Comparison of ENCODE assay signal across 18 cellular contexts in the genomic region with DNA sequence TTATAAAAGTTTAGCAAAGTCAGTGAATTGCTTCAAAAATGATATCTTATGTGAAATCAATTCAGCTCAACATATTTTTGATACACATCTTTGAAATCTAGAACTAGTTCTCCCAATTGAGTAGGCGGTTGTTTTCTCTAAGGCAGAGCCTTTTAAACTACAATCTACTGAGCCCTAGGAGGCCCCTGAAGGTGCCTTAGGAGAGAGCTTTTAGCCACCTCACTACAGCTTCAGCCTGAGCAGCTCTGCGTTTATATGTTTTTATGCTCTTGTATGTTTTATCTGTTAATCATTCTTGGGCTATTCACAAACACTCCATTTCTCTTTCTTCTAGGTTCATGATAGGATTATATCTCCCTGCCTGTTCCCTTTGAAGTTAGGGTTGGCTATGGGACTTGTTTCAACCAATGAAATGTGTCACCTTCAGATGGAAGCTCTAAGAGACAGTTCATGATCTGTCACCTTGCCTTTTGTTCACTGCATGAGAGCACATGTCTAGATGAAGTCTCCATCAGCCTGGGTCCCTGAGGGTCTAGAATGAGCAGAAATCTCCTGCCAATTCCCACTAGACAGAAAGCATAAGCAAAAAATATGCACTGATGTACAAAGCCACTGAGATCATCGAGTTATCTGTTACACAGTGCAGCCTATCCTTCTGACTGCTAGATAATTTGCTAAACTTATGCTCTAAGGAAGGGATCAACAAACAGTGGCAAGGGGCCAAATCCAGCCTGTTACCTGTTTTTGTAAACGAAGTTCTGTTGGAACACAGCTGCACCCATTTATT.
A peak's percentile ranks its signal among the peaks of the same experiment; 100 is the strongest.
DNase-seq lines count a peak whose midpoint lies in the region; ATAC-seq and TF ChIP-seq lines count a peak whose summit lies in the region.
"Had no signal": no experiment of that assay in that cellular context is flagged by ENCODE, and none has a peak within 500 bp of the region (broad histone marks: within the 10 kb centered on the region; RNA-seq: fewer than 3 reads in every experiment).

No MANE protein-coding gene starts in this region.

- H3K4me1 Mint-ChIP-seq in activated T-helper 2 cell treated with anti-CD3 and anti-CD28 coated beads, Interferon-gamma antibody, Interleukin-2, Interleukin-4, amounts not matched to agents 10 μg/mL and 5 μg/mL and 100 μg/mL, durations not matched to agents 14 hours and 24 hours and 36 hours (ENCODE audit: low read depth) = peaks cover 3% of the 10 kb centered on the region

- no peaks in the 10 kb centered on the region for H3K9me3 Mint-ChIP-seq in activated T-helper 2 cell treated with anti-CD3 and anti-CD28 coated beads, Interferon-gamma antibody, Interleukin-2, Interleukin-4, amounts not matched to agents 10 μg/mL and 5 μg/mL and 100 μg/mL, durations not matched to agents 14 hours and 24 hours and 36 hours

- no peaks in the 10 kb centered on the region for H3K36me3 Mint-ChIP-seq in activated T-helper 2 cell treated with anti-CD3 and anti-CD28 coated beads, Interferon-gamma antibody, Interleukin-2, Interleukin-4, amounts not matched to agents 10 μg/mL and 5 μg/mL and 100 μg/mL, durations not matched to agents 14 hours and 24 hours and 36 hours (ENCODE audit: low read depth)
- H3K36me3 Mint-ChIP-seq: activated naive CD8-positive, alpha-beta T cell; stimulated activated naive B cell treated with anti-CD40 and anti-IgM and Interleukin-4, amounts not matched to agents 10 μg/mL and 1 μg/mL and 100 μg/mL, for 72 hours had no signal

- no peak for TF ChIP-seq CTCF in VCaP (conservative IDR thresholded peaks at IDR 0.05)

- peak overlapping the region; percentile 79 for H3K27ac ChIP-seq in VCaP
- H3K27ac ChIP-seq: upper lobe of right lung, WERI-Rb-1 had no signal

- DNase-seq in NCI-H510A treated with DMSO at 0.1 percent for 48 hours (lab: John Stamatoyannopoulos, UW) = peak; percentile 45
- DNase-seq in NCI-H510A (lab: John Stamatoyannopoulos, UW) = no peak
- DNase-seq in NCI-H1105 (lab: John Stamatoyannopoulos, UW) = peak; percentile 47
- peak; percentile 47 for DNase-seq in mucosa of gallbladder (ENCODE audit: low spot score)
- no peak for DNase-seq in activated T-helper 2 cell treated with anti-CD3 and anti-CD28 coated beads, Interferon-gamma antibody, Interleukin-2, Interleukin-4, amounts not matched to agents 10 μg/mL and 5 μg/mL and 100 μg/mL, durations not matched to agents 14 hours and 24 hours and 36 hours (ENCODE audit: low spot score)
- DNase-seq in amygdala (lab: John Stamatoyannopoulos, UW) = no peak
- DNase-seq: hippocampal formation; NCI-H226; posterior cingulate gyrus; small intestine; stimulated activated naive B cell treated with anti-CD40 and anti-IgM and Interleukin-4, amounts not matched to agents 10 μg/mL and 1 μg/mL and 100 μg/mL, for 72 hours; upper lobe of right lung; WERI-Rb-1 had no signal

- H3K4me3 Mint-ChIP-seq in activated T-helper 2 cell treated with anti-CD3 and anti-CD28 coated beads, Interferon-gamma antibody, Interleukin-2, Interleukin-4, amounts not matched to agents 10 μg/mL and 5 μg/mL and 100 μg/mL, durations not matched to agents 14 hours and 24 hours and 36 hours (ENCODE audit: low read depth) = no peak overlapping the region
- H3K4me3 Mint-ChIP-seq: activated naive CD8-positive, alpha-beta T cell; stimulated activated naive B cell treated with anti-CD40 and anti-IgM and Interleukin-4, amounts not matched to agents 10 μg/mL and 1 μg/mL and 100 μg/mL, for 72 hours had no signal

- intact Hi-C loops in activated T-helper 2 cell treated with anti-CD3 and anti-CD28 coated beads, Interferon-gamma antibody, Interleukin-2, Interleukin-4, amounts not matched to agents 10 μg/mL and 5 μg/mL and 100 μg/mL, durations not matched to agents 14 hours and 24 hours and 36 hours (cut with micrococcal nuclease) = loop anchor here (5.0 kb wide), 1 partner anchor 118 kb away; no protein-coding TSS in a partner anchor

- H3K27ac Mint-ChIP-seq in activated T-helper 2 cell treated with anti-CD3 and anti-CD28 coated beads, Interferon-gamma antibody, Interleukin-2, Interleukin-4, amounts not matched to agents 10 μg/mL and 5 μg/mL and 100 μg/mL, durations not matched to agents 14 hours and 24 hours and 36 hours = no peak overlapping the region
- H3K27ac Mint-ChIP-seq: activated naive CD8-positive, alpha-beta T cell; stimulated activated naive B cell treated with anti-CD40 and anti-IgM and Interleukin-4, amounts not matched to agents 10 μg/mL and 1 μg/mL and 100 μg/mL, for 72 hours had no signal

- no peak for ATAC-seq in GM19351 (IDR thresholded peaks at IDR 0.05; ENCODE audit: unreplicated experiment)
- ATAC-seq: GM12878; HepG2; stimulated activated naive B cell treated with anti-CD40 and anti-IgM and Interleukin-4, amounts not matched to agents 10 μg/mL and 1 μg/mL and 100 μg/mL, for 72 hours had no signal

- H3K27me3 Mint-ChIP-seq in activated T-helper 2 cell treated with anti-CD3 and anti-CD28 coated beads, Interferon-gamma antibody, Interleukin-2, Interleukin-4, amounts not matched to agents 10 μg/mL and 5 μg/mL and 100 μg/mL, durations not matched to agents 14 hours and 24 hours and 36 hours (ENCODE audit: low read depth) = no peaks in the 10 kb centered on the region
- H3K27me3 Mint-ChIP-seq: activated naive CD8-positive, alpha-beta T cell; stimulated activated naive B cell treated with anti-CD40 and anti-IgM and Interleukin-4, amounts not matched to agents 10 μg/mL and 1 μg/mL and 100 μg/mL, for 72 hours had no signal

Comparison
In these comparisons a context has a peak if more than half of its experiments do, and no peak if none do; other contexts are left out.
1. DNase-seq: peak in NCI-H510A treated with DMSO at 0.1 percent for 48 hours (single experiment), NCI-H1105 (single experiment) and mucosa of gallbladder (single experiment); none in NCI-H510A (single experiment), activated T-helper 2 cell treated with anti-CD3 and anti-CD28 coated beads, Interferon-gamma antibody, Interleukin-2, Interleukin-4, amounts not matched to agents 10 μg/mL and 5 μg/mL and 100 μg/mL, durations not matched to agents 14 hours and 24 hours and 36 hours (single experiment) and amygdala (0 of 56).